ENCODE assay signal across 28 cellular contexts in genomic region chr5:180636016-180636402, GRCh38. TPM values are rescaled to one million over a fixed set of nuclear protein-coding genes. Genes with fewer than 3 reads are reported as not detected.
"Had no signal": no experiment of that assay in that cellular context is flagged by ENCODE, and none has a peak within 500 bp of the region (broad histone marks: within the 10 kb centered on the region; RNA-seq: fewer than 3 reads in every experiment).

No MANE protein-coding gene starts in this region.

- H3K27ac Mint-ChIP-seq: activated CD8-positive, alpha-beta memory T cell treated with anti-CD3 and anti-CD28 coated beads, Interleukin-2, amount 10 ng/mL, durations not matched to agents 7 days and 5 days; activated CD8-positive, alpha-beta T cell treated with anti-CD3 and anti-CD28 coated beads for 36 hours; activated naive CD4-positive, alpha-beta T cell treated with anti-CD3 and anti-CD28 coated beads, Interleukin-2, amount 50 U/mL, for 24 hours; stimulated activated naive B cell treated with anti-CD40 and anti-IgM and Interleukin-4, amounts not matched to agents 10 μg/mL and 1 μg/mL and 100 μg/mL, for 72 hours had no signal

- H3K27ac ChIP-seq: breast epithelium, coronary artery, esophagus squamous epithelium, gastrocnemius medialis, transverse colon, uterus had no signal

- H3K27me3 ChIP-seq: breast epithelium, gastrocnemius medialis, transverse colon, uterus had no signal

- H3K9me3 Mint-ChIP-seq: activated CD8-positive, alpha-beta T cell treated with anti-CD3 and anti-CD28 coated beads for 36 hours; activated naive CD4-positive, alpha-beta T cell treated with anti-CD3 and anti-CD28 coated beads, Interleukin-2, amount 50 U/mL, for 24 hours had no signal

- H3K4me3 ChIP-seq: breast epithelium, coronary artery, esophagus squamous epithelium, gastrocnemius medialis, smooth muscle cell, transverse colon, uterus had no signal

- H3K9me3 ChIP-seq: breast epithelium, esophagus squamous epithelium, gastrocnemius medialis, transverse colon, uterus had no signal

- H3K36me3 Mint-ChIP-seq: activated CD8-positive, alpha-beta memory T cell treated with anti-CD3 and anti-CD28 coated beads, Interleukin-2, amount 10 ng/mL, durations not matched to agents 7 days and 5 days; activated naive CD4-positive, alpha-beta T cell treated with anti-CD3 and anti-CD28 coated beads, Interleukin-2, amount 50 U/mL, for 24 hours; stimulated activated naive B cell treated with anti-CD40 and anti-IgM and Interleukin-4, amounts not matched to agents 10 μg/mL and 1 μg/mL and 100 μg/mL, for 72 hours had no signal

- H3K4me1 Mint-ChIP-seq: activated CD8-positive, alpha-beta memory T cell treated with anti-CD3 and anti-CD28 coated beads, Interleukin-2, amount 10 ng/mL, durations not matched to agents 7 days and 5 days; activated naive CD4-positive, alpha-beta T cell treated with anti-CD3 and anti-CD28 coated beads, Interleukin-2, amount 50 U/mL, for 24 hours had no signal

- H3K36me3 ChIP-seq: breast epithelium, esophagus squamous epithelium, gastrocnemius medialis, transverse colon, uterus had no signal

- H3K4me1 ChIP-seq: breast epithelium, gastrocnemius medialis, transverse colon, uterus had no signal

- H3K27me3 Mint-ChIP-seq: activated CD8-positive, alpha-beta memory T cell treated with anti-CD3 and anti-CD28 coated beads, Interleukin-2, amount 10 ng/mL, durations not matched to agents 7 days and 5 days; activated CD8-positive, alpha-beta T cell treated with anti-CD3 and anti-CD28 coated beads for 36 hours; activated naive CD4-positive, alpha-beta T cell treated with anti-CD3 and anti-CD28 coated beads, Interleukin-2, amount 50 U/mL, for 24 hours had no signal

- DNase-seq: activated CD4-positive, alpha-beta T cell treated with anti-CD3 and anti-CD28 coated beads for 4 hours; activated CD8-positive, alpha-beta memory T cell treated with anti-CD3 and anti-CD28 coated beads, Interleukin-2, amount 10 ng/mL, durations not matched to agents 7 days and 5 days; activated CD8-positive, alpha-beta T cell treated with anti-CD3 and anti-CD28 coated beads for 36 hours; activated gamma-delta T cell treated with Interleukin-2 at 50 U/mL for 16 hours; activated T-cell treated with anti-CD3 and anti-CD28 coated beads, Interleukin-2, amount 50 U/mL, for 1 hour; cerebellar nuclear complex; esophagus squamous epithelium; hippocampal formation; mesenchymal stem cell; occipital lobe; stimulated activated CD4-positive, alpha-beta T cell treated with anti-CD3 and anti-CD28 coated beads, Interleukin-15, amount 100 ng/mL, for 24 hours; stimulated activated naive B cell treated with anti-CD40 and anti-IgM and Interleukin-4, amounts not matched to agents 10 μg/mL and 1 μg/mL and 100 μg/mL, for 72 hours; T-helper 1 cell; T-helper 9 cell; transverse colon; uterus had no signal

- H3K4me3 Mint-ChIP-seq: activated CD8-positive, alpha-beta memory T cell treated with anti-CD3 and anti-CD28 coated beads, Interleukin-2, amount 10 ng/mL, durations not matched to agents 7 days and 5 days; activated CD8-positive, alpha-beta T cell treated with anti-CD3 and anti-CD28 coated beads for 36 hours; activated naive CD4-positive, alpha-beta T cell treated with anti-CD3 and anti-CD28 coated beads, Interleukin-2, amount 50 U/mL, for 24 hours; stimulated activated naive B cell treated with anti-CD40 and anti-IgM and Interleukin-4, amounts not matched to agents 10 μg/mL and 1 μg/mL and 100 μg/mL, for 72 hours had no signal

- ATAC-seq: activated CD8-positive, alpha-beta memory T cell treated with anti-CD3 and anti-CD28 coated beads, Interleukin-2, amount 10 ng/mL, durations not matched to agents 7 days and 5 days; activated CD8-positive, alpha-beta T cell treated with anti-CD3 and anti-CD28 coated beads for 36 hours; gastrocnemius medialis; sciatic nerve; stimulated activated naive B cell treated with anti-CD40 and anti-IgM and Interleukin-4, amounts not matched to agents 10 μg/mL and 1 μg/mL and 100 μg/mL, for 72 hours had no signal

RNA-seq across cellular contexts. Expression of gene FLT4, which starts 13.4 kb away (rescaled TPM):
- total RNA-seq: smooth muscle cell had no signal
- polyA plus RNA-seq: smooth muscle cell had no signal

RNA-seq across cellular contexts. Expression of gene SCGB3A1, which starts 44.7 kb away (rescaled TPM):
- total RNA-seq: activated CD8-positive, alpha-beta memory T cell treated with anti-CD3 and anti-CD28 coated beads, Interleukin-2, amount 10 ng/mL, durations not matched to agents 7 days and 5 days; activated CD8-positive, alpha-beta T cell treated with anti-CD3 and anti-CD28 coated beads for 36 hours; aorta; gastrocnemius medialis; liver; mononuclear cell; myocyte; occipital lobe; sciatic nerve; smooth muscle cell; temporal lobe; transverse colon had no signal
- polyA plus RNA-seq: neural cell, smooth muscle cell had no signal
